In the genomic region with DNA sequence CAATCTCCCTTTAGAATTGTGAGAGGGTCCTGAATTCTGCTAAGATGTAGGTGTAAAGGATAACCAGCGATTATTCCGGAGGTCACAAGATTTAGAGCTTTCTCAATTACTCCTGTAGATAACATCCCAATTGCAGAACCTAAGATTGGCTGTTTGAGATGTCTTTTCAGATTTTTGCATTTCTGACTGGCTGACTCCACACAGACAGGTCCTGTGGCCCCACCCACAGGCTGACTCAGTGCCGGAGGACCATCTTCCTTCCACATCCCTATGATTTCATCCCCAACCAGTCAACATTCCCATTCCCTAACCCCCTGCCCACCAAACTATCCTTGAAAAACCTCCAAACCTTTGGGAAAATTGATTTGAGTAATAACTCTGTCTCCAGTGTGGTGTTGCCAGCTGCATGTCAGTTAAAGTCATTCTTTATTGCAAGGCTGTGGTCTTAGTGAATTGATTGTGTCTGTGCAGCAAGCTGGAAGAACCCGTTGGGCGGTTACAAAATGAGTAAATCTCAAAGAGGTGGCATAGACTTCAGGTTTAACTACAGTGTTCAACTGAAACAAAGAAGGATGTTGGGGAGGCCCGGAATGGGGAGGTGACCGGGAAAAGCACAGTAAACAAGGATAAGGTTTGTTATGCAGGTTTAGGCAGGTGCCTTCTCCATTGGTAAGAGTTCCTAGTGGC, we compare ENCODE assay signal across 13 cellular contexts. TPM values are rescaled to one million over a fixed set of nuclear protein-coding genes. Genes with fewer than 3 reads are reported as not detected.
DNase-seq lines count a peak whose midpoint lies in the region; ATAC-seq, FAIRE-seq and TF ChIP-seq lines count a peak whose summit lies in the region.
"Had no signal": no experiment of that assay in that cellular context is flagged by ENCODE, and none has a peak within 500 bp of the region (broad histone marks: within the 10 kb centered on the region; RNA-seq: fewer than 3 reads in every experiment).

No MANE protein-coding gene starts in this region.

- ATAC-seq in PC-3, result peak; percentile 23

- DNase-seq in breast epithelium (ENCODE audit: low spot score in 2 of 2) (peak in 1 of 2 donors; percentile 37), MCF 10A (ENCODE audit: unreplicated experiment) (no peak), PC-3 (peak; percentile 73), esophagus squamous epithelium (lab: John Stamatoyannopoulos, UW) (no peak), urothelium cell line (ENCODE audit: low spot score) (no peak), AML-193 (lab: John Stamatoyannopoulos, UW) (no peak), RPMI8226 (no peak), immature natural killer cell (no peak)
- DNase-seq: kidney; MG63; stimulated activated CD4-positive, alpha-beta T cell treated with anti-CD3 and anti-CD28 coated beads, Interleukin-2, amount 100 ng/mL, for 24 hours had no signal

- H3K9ac ChIP-seq in PC-3 (ENCODE audit: low read length), result peak overlapping the region; percentile 41; the same call in 1 of the 2 replicates
- H3K9ac ChIP-seq: parathyroid adenoma had no signal

- no peak overlapping the region for H2AFZ ChIP-seq in PC-3 (ENCODE audit: low read length)
- H2AFZ ChIP-seq: parathyroid adenoma had no signal

- H3F3A ChIP-seq in PC-3 (ENCODE audit: low read length, unreplicated experiment), result peaks cover 9% of the 10 kb centered on the region

- TF ChIP-seq POLR2A in breast epithelium (IDR thresholded peaks at IDR 0.05) (no peak), esophagus squamous epithelium (IDR thresholded peaks at IDR 0.05) (no peak)

- CTCF ChIA-PET in MCF 10A (lab: Yijun Ruan, JAX), result interaction anchor here (1.4 to 1.5 kb wide), 3 partner anchors 10 to 105 kb away, joined by 4 to 8 read pairs (median 6); a partner anchor contains a TSS
- CTCF ChIA-PET in PC-3 (lab: Charles Lee), result interaction anchor here (1.1 kb wide), 1 partner anchor 23 kb away, joined by 5 read pairs; no protein-coding TSS in a partner anchor

- POLR2A ChIA-PET in MCF 10A (lab: Yijun Ruan, JAX) (interaction anchor here (5.4 kb wide), 1 partner anchor 9 kb away, joined by 55 read pairs; a partner anchor contains a TSS), PC-3 (lab: Charles Lee; ENCODE audit: unreplicated experiment) (no interaction called here)

- peak overlapping the region; percentile 39 to 40 for H3K27ac ChIP-seq in breast epithelium
- peak overlapping the region; percentile 87 for H3K27ac ChIP-seq in PC-3 (ENCODE audit: low read length)
- H3K27ac ChIP-seq in esophagus squamous epithelium, result peak overlapping the region; percentile 64 to 86 (median 82)
- H3K27ac ChIP-seq: parathyroid adenoma had no signal

- intact Hi-C loops in breast epithelium (cut with DNase I; ENCODE audit: low total_unique reads), result no loop called here
- intact Hi-C loops in MCF 10A (cut with micrococcal nuclease), result no loop called here
- intact Hi-C loops in PC-3 (cut with micrococcal nuclease), result no loop called here
- intact Hi-C loops in esophagus squamous epithelium (cut with DNase I), result loop anchor here (10.0 kb wide), 1 partner anchor 108 kb away; a partner anchor contains a TSS

- H4K20me1 ChIP-seq in PC-3 (ENCODE audit: low read length), result no peaks in the 10 kb centered on the region

- H3K9me3 Mint-ChIP-seq in MCF 10A (ENCODE audit: unreplicated experiment), result no peaks in the 10 kb centered on the region
- H3K9me3 Mint-ChIP-seq in immature natural killer cell, result no peaks in the 10 kb centered on the region

- H3K4me1 ChIP-seq in breast epithelium (no peaks in the 10 kb centered on the region), PC-3 (ENCODE audit: insufficient read depth, low read length) (peaks cover 35% of the 10 kb centered on the region), esophagus squamous epithelium (peaks cover 10 to 64% (median 25%) of the 10 kb centered on the region in 3 donors)

- BruUV-seq in MCF 10A (replicated peaks; lab: Mats Ljungman, UMichigan) (no TSS peak), PC-3 (replicated peaks; lab: Mats Ljungman, UMichigan) (no TSS peak)

- H3K4me1 Mint-ChIP-seq in MCF 10A (ENCODE audit: insufficient read depth, unreplicated experiment), result peaks cover 5% of the 10 kb centered on the region
- peaks cover 1 to 4% of the 10 kb centered on the region in 2 donors for H3K4me1 Mint-ChIP-seq in immature natural killer cell

- no peaks in the 10 kb centered on the region for H3K27me3 ChIP-seq in breast epithelium
- no peaks in the 10 kb centered on the region for H3K27me3 ChIP-seq in PC-3 (ENCODE audit: low read length)
- H3K27me3 ChIP-seq in esophagus squamous epithelium, result no peaks in the 10 kb centered on the region
- H3K27me3 ChIP-seq: MG63 had no signal

- H3K36me3 Mint-ChIP-seq in MCF 10A (ENCODE audit: insufficient read depth, unreplicated experiment) (no peaks in the 10 kb centered on the region), immature natural killer cell (no peaks in the 10 kb centered on the region)

- H3K9me2 ChIP-seq in PC-3 (replicated peaks; ENCODE audit: low read length), result no peaks in the 10 kb centered on the region

- 54% methylated on average over 7 of the region's 7 CpGs for WGBS in esophagus squamous epithelium, 2 donors

- H3K4me2 ChIP-seq in PC-3 (ENCODE audit: low read length), result peak overlapping the region; percentile 64

- no peak overlapping the region for H3K4me3 ChIP-seq in breast epithelium
- H3K4me3 ChIP-seq in PC-3 (ENCODE audit: low read length), result no peak overlapping the region
- peak overlapping the region in 2 of 4 donors; percentile 0 to 27 for H3K4me3 ChIP-seq in esophagus squamous epithelium
- H3K4me3 ChIP-seq: MG63 had no signal

- H3K36me3 ChIP-seq in breast epithelium (no peaks in the 10 kb centered on the region), PC-3 (ENCODE audit: low read depth, low read length) (no peaks in the 10 kb centered on the region), esophagus squamous epithelium (no peaks in the 10 kb centered on the region)
- H3K36me3 ChIP-seq: MG63 had no signal

- H3K27ac Mint-ChIP-seq in MCF 10A (ENCODE audit: low read depth, unreplicated experiment), result no peak overlapping the region
- H3K27ac Mint-ChIP-seq in immature natural killer cell, result no peak overlapping the region

- H3K9me3 ChIP-seq in breast epithelium (no peaks in the 10 kb centered on the region), PC-3 (ENCODE audit: low read length) (no peaks in the 10 kb centered on the region), esophagus squamous epithelium (no peaks in the 10 kb centered on the region)
- H3K9me3 ChIP-seq: MG63 had no signal

- H3K79me2 ChIP-seq in PC-3 (ENCODE audit: low read length), result peaks cover 83% of the 10 kb centered on the region

- TF ChIP-seq CTCF in breast epithelium (IDR thresholded peaks at IDR 0.05) (no peak), MCF 10A (IDR thresholded peaks at IDR 0.05; ENCODE audit: unreplicated experiment) (no peak), PC-3 (conservative IDR thresholded peaks at IDR 0.05; ENCODE audit: low read depth, low read length) (no peak), esophagus squamous epithelium (IDR thresholded peaks at IDR 0.05) (no peak)

- no peak overlapping the region for H3K4me3 Mint-ChIP-seq in MCF 10A (ENCODE audit: unreplicated experiment)
- H3K4me3 Mint-ChIP-seq in immature natural killer cell, result peak overlapping the region in 1 of 5 donors; percentile 78

- H3K27me3 Mint-ChIP-seq in MCF 10A (ENCODE audit: insufficient read depth, unreplicated experiment) (no peaks in the 10 kb centered on the region), immature natural killer cell (ENCODE audit: low read depth in 3 of 3) (no peaks in the 10 kb centered on the region)

- peak; percentile 83 for FAIRE-seq in urothelium cell line (lab: Jason Lieb, UNC)
- FAIRE-seq: G401.6, kidney had no signal

RNA-seq across cellular contexts. Expression of a gene that starts 10.6 kb away (rescaled TPM):
- total RNA-seq in breast epithelium, result 10 to 100 TPM; 15.7 to 22.9 (median 18.9) TPM
- total RNA-seq in MCF 10A (2022), result 12.2 and 13.1 TPM in 2 replicates
- total RNA-seq in PC-3 (2014; rRNA removed), result 19.5 and 28.1 TPM in 2 replicates
- total RNA-seq in esophagus squamous epithelium, result 10 to 100 TPM; 16.2 to 20.4 (median 18.2) TPM
- 1 to 10 TPM; 1.0 to 5.2 (median 1.6) TPM for polyA plus RNA-seq in immature natural killer cell

RNA-seq across cellular contexts. Expression of a gene that starts 25.1 kb away (rescaled TPM):
- total RNA-seq in breast epithelium (10 to 100 TPM in 2 of 3 donors, 1 to 10 TPM in 1; 1.3 to 24.0 (median 17.7) TPM), MCF 10A (2022) (0.28 and 0.66 TPM in 2 replicates), PC-3 (2014; rRNA removed) (20.6 and 27.0 TPM in 2 replicates), esophagus squamous epithelium (1 to 10 TPM; 2.5 to 7.0 (median 5.2) TPM)
- 1 to 10 TPM in 2 of 3 donors, under 1 TPM in 1; 0.52 to 1.2 (median 1.1) TPM for polyA plus RNA-seq in immature natural killer cell

RNA-seq across cellular contexts. Expression of a gene that starts 54.7 kb away (rescaled TPM):
- total RNA-seq in breast epithelium, result 1 to 10 TPM in 2 of 3 donors, not detected in 1; 4.4 to 7.5 TPM
- total RNA-seq in MCF 10A (2022), result not detected in 2 replicates
- 2.9 and 4.3 TPM in 2 replicates for total RNA-seq in PC-3 (2014; rRNA removed)
- 100 to 1,000 TPM in 3 of 4 donors, 10 to 100 TPM in 1; 97.1 to 273 (median 191) TPM for total RNA-seq in esophagus squamous epithelium
- polyA plus RNA-seq in immature natural killer cell, result not detected

Comparison
In these comparisons a context has a peak if more than half of its experiments do, and no peak if none do; other contexts are left out.
1. RNA of a gene that starts 54.7 kb away (total RNA-seq): 97.1 to 273 TPM in esophagus squamous epithelium; 4.4 to 7.5 TPM in breast epithelium, 2.9 to 4.3 TPM in PC-3 and not detected in MCF 10A; every median in the first group is over 10 times any median in the second.
2. Peak in every context shown above with its lines, with median percentiles within 50 percentile points of each other: H3K27ac ChIP-seq.